In the genomic region with DNA sequence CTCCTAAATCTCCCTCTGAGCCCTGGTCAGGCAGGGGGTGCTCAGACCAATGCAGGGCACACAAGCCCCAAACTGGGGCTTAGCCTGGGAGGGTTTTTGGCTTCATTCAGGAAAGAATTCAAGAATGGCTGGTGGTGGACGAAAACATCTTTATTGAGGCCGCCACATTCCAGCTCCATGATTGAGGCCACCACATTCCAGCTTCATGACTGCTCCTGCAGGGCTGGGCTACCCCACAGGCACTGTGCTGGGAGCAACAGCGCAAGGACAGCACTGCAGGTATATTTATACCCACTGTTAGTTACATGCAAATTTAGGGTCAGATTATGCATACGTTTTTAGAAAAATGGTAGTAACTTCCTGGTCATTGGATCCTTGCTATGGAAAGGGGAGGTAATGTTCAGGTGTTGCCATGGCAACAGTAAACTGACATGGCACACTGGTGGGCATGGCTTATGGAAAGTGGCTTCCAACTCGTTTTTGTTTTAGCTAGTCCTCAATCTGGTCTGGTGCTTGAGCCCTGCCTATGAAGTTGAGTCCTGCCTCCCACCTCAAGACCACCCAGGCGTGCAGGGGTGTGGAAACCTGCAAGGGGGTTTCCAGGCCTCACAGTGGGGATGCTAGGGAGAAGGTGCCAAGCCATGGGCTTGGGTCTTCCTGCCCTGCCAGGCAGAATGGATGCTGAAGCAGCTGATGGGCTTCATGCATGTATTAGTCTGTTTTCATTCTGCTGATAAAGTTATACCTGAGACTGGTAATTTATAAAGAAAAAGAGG, we compare ENCODE assay signal across 20 cellular contexts.
DNase-seq lines count a peak whose midpoint lies in the region; ATAC-seq lines count a peak whose summit lies in the region.
"Had no signal": no experiment of that assay in that cellular context is flagged by ENCODE, and none has a peak within 500 bp of the region (broad histone marks: within the 10 kb centered on the region; RNA-seq: fewer than 3 reads in every experiment).

No MANE protein-coding gene starts in this region.

- no peak for ATAC-seq in HG02763 (IDR thresholded peaks at IDR 0.05; ENCODE audit: unreplicated experiment)
- no peak for ATAC-seq in GM18502 (IDR thresholded peaks at IDR 0.05; ENCODE audit: poor library complexity, unreplicated experiment)
- ATAC-seq: GM12878, PC-3 had no signal

- DNase-seq in activated CD8-positive, alpha-beta memory T cell treated with anti-CD3 and anti-CD28 coated beads, Interleukin-2, amount 50 U/mL, for 48 hours = peak; percentile 10
- DNase-seq in activated CD8-positive, alpha-beta memory T cell treated with anti-CD3 and anti-CD28 coated beads, Interleukin-2, amount 50 U/mL, for 4 hours = no peak
- DNase-seq in SW480 (ENCODE audit: low spot score) (peak; percentile 64), islet precursor cell (peak; percentile 43), HuH-7.5 (ENCODE audit: low spot score) (no peak)
- DNase-seq: CD8-positive, alpha-beta memory T cell; DMS 273 treated with DMSO at 0.1 percent for 48 hours; DMS79; EL; GDM1; NCI-H1092 treated with DMSO at 0.1 percent for 48 hours; NCI-H1436; NCI-H187; NCI-H2171 treated with DMSO at 0.1 percent for 48 hours; NCI-H524; NCI-H748 treated with DMSO at 0.1 percent for 48 hours; PC-3 had no signal

Comparison
In these comparisons a context has a peak if more than half of its experiments do, and no peak if none do; other contexts are left out.
1. DNase-seq: peak in activated CD8-positive, alpha-beta memory T cell treated with anti-CD3 and anti-CD28 coated beads, Interleukin-2, amount 50 U/mL, for 48 hours (single experiment), SW480 (single experiment) and islet precursor cell (single experiment); none in activated CD8-positive, alpha-beta memory T cell treated with anti-CD3 and anti-CD28 coated beads, Interleukin-2, amount 50 U/mL, for 4 hours (single experiment) and HuH-7.5 (single experiment).